Comparison of ENCODE assay signal across 1 cellular context in genomic region chr6:31898200-31899011, GRCh38.
TF ChIP-seq lines count a peak whose summit lies in the region.

No MANE protein-coding gene starts in this region.

TF ChIP-seq in K562, 482 proteins besides CTCF, POLR2A, EP300 and RAD21 (continues in another document):
- TF ChIP-seq ZNF175 (CRISPR knock-in tag; IDR thresholded peaks at IDR 0.05; ENCODE audit: low read depth) (0 out of 2 replicates have a peak, but pooled peaks have one; percentile 35), BHLHE40 (IDR thresholded peaks at IDR 0.05; ENCODE audit: low read length) (peak; percentile 64; the same call in 1 of the 2 replicates), FOSL1 (tag; conservative IDR thresholded peaks at IDR 0.05) (0 out of 2 replicates have a peak, but pooled peaks have one; percentile 7), ARNT (IDR thresholded peaks at IDR 0.05) (peak in 1 of 2 experiments; percentile 23; a peak in 1 of 4 replicates), RFX5 (IDR thresholded peaks at IDR 0.05; ENCODE audit: low read depth, low read length) (no peak), E2F3 (CRISPR knock-in tag; IDR thresholded peaks at IDR 0.05) (0 out of 2 replicates have a peak, but pooled peaks have one; percentile 1), JUND (IDR thresholded peaks at IDR 0.05; ENCODE audit: borderline replicate concordance, low read depth, low read length) (no peak), JUND (tag; IDR thresholded peaks at IDR 0.05; ENCODE audit: borderline replicate concordance, low read depth, low read length) (0 out of 3 replicates have a peak, but pooled peaks have one; percentile 5), HDAC1 (IDR thresholded peaks at IDR 0.05) (peak in 1 of 2 experiments; percentile 40; a peak in 2 of 4 replicates), CREM (IDR thresholded peaks at IDR 0.05; ENCODE audit: low read depth) (peak; percentile 44; the same call in 1 of the 2 replicates), ZFP1 (CRISPR knock-in tag; IDR thresholded peaks at IDR 0.05) (no peak), RHOXF2B (CRISPR knock-in tag; conservative IDR thresholded peaks at IDR 0.05) (peak; percentile 89; the same call in 1 of the 2 replicates), ZFX (CRISPR knock-in tag; IDR thresholded peaks at IDR 0.05) (peak; percentile 57; the same call in 1 of the 2 replicates), NR2C2 (CRISPR knock-in tag; IDR thresholded peaks at IDR 0.05) (no peak), NR2C2 (tag; IDR thresholded peaks at IDR 0.05) (peak; percentile 70), MEIS2 (IDR thresholded peaks at IDR 0.05; ENCODE audit: partially characterized antibody) (peak; percentile 1), ARHGAP35 (IDR thresholded peaks at IDR 0.05; ENCODE audit: partially characterized antibody) (no peak), MYBL2 (IDR thresholded peaks at IDR 0.05; ENCODE audit: low read depth) (no peak), MYBL2 (CRISPR knock-in tag; IDR thresholded peaks at IDR 0.05; ENCODE audit: borderline replicate concordance) (no peak), CREBBP (IDR thresholded peaks at IDR 0.05; ENCODE audit: low read depth, low read length) (no peak), MBD2 (IDR thresholded peaks at IDR 0.05; ENCODE audit: borderline replicate concordance, low read depth) (peak; percentile 13; the same call in 1 of the 2 replicates), FOXJ2 (tag; IDR thresholded peaks at IDR 0.05) (peak; percentile 39; the same call in 1 of the 2 replicates), PREB (CRISPR knock-in tag; IDR thresholded peaks at IDR 0.05) (0 out of 2 replicates have a peak, but pooled peaks have one; percentile 84), FOXM1 (IDR thresholded peaks at IDR 0.05; ENCODE audit: low read depth) (0 out of 2 replicates have a peak, but pooled peaks have one; percentile 18), FOXM1 (CRISPR knock-in tag; IDR thresholded peaks at IDR 0.05; ENCODE audit: low read depth) (no peak), GABPB1 (CRISPR knock-in tag; IDR thresholded peaks at IDR 0.05) (peak; percentile 67; the same call in 1 of the 2 replicates), CREB3L1 (IDR thresholded peaks at IDR 0.05; ENCODE audit: borderline replicate concordance, low read depth) (peak; percentile 61; the same call in 1 of the 2 replicates), ZNF717 (CRISPR knock-in tag; IDR thresholded peaks at IDR 0.05) (peak; percentile 62; the same call in 1 of the 2 replicates), ZNF766 (CRISPR knock-in tag; conservative IDR thresholded peaks at IDR 0.05) (peak; percentile 81), ARID3A (IDR thresholded peaks at IDR 0.05; ENCODE audit: borderline replicate concordance, low read depth, low read length) (0 out of 2 replicates have a peak, but pooled peaks have one; percentile 7), MNT (conservative IDR thresholded peaks at IDR 0.05) (peak; percentile 10 to 35; a peak in 2 of 4 replicates), ZSCAN32 (CRISPR knock-in tag; IDR thresholded peaks at IDR 0.05) (no peak), ATF2 (CRISPR knock-in tag; IDR thresholded peaks at IDR 0.05) (no peak), PURB (CRISPR knock-in tag; IDR thresholded peaks at IDR 0.05; ENCODE audit: low read depth) (no peak), CEBPZ (IDR thresholded peaks at IDR 0.05; ENCODE audit: borderline replicate concordance, low read depth, low read length) (no peak), NCOA4 (IDR thresholded peaks at IDR 0.05; ENCODE audit: partially characterized antibody) (no peak), SFPQ (IDR thresholded peaks at IDR 0.05; ENCODE audit: low read depth, low read length) (no peak), ZNF263 (CRISPR knock-in tag; IDR thresholded peaks at IDR 0.05; ENCODE audit: borderline replicate concordance) (0 out of 2 replicates have a peak, but pooled peaks have one; percentile 40), ARID1B (IDR thresholded peaks at IDR 0.05) (no peak), GABPA (tag; conservative IDR thresholded peaks at IDR 0.05; ENCODE audit: low read depth) (peak; percentile 41; the same call in 1 of the 2 replicates), AFF1 (IDR thresholded peaks at IDR 0.05; ENCODE audit: low read depth in 1 of 2, partially characterized antibody in 2 of 2) (peak; percentile 39 to 97), ATF7 (IDR thresholded peaks at IDR 0.05) (peak; percentile 32), ETS2 (tag; IDR thresholded peaks at IDR 0.05; ENCODE audit: borderline replicate concordance, poor library complexity, severe bottlenecking) (no peak), SMARCA4 (IDR thresholded peaks at IDR 0.05) (0 out of 2 replicates have a peak, but pooled peaks have one; percentile 9)
